15 cellular contexts compared by ENCODE assay signal in genomic region chr17:74877592-74878543, GRCh38. TPM values are rescaled to one million over a fixed set of nuclear protein-coding genes. Genes with fewer than 3 reads are reported as not detected.
DNase-seq lines count a peak whose midpoint lies in the region; ATAC-seq and TF ChIP-seq lines count a peak whose summit lies in the region.
"Had no signal": no experiment of that assay in that cellular context is flagged by ENCODE, and none has a peak within 500 bp of the region (broad histone marks: within the 10 kb centered on the region; RNA-seq: fewer than 3 reads in every experiment).

No MANE protein-coding gene starts in this region.

- TF ChIP-seq CTCF in Calu3 (IDR thresholded peaks at IDR 0.05; ENCODE audit: unreplicated experiment) (no peak), epithelial cell of esophagus (IDR thresholded peaks at IDR 0.05; ENCODE audit: insufficient read depth, low read depth, low read length, missing control alignments) (no peak), neural crest cell (conservative IDR thresholded peaks at IDR 0.05) (no peak)

- H3K27me3 Mint-ChIP-seq in Calu3 (ENCODE audit: unreplicated experiment) = peaks cover 20% of the 10 kb centered on the region
- H3K27me3 Mint-ChIP-seq in neural crest cell (ENCODE audit: low read depth) = peaks cover 39% of the 10 kb centered on the region

- intact Hi-C loops in Calu3 (cut with micrococcal nuclease; ENCODE audit: unreplicated experiment) = no loop called here
- intact Hi-C loops in sciatic nerve (cut with DNase I) = no loop called here

- no peak overlapping the region for H3K27ac Mint-ChIP-seq in Calu3 (ENCODE audit: unreplicated experiment)
- H3K27ac Mint-ChIP-seq in neural crest cell (ENCODE audit: unreplicated experiment) = no peak overlapping the region
- H3K27ac Mint-ChIP-seq: H9 had no signal

- no peak overlapping the region for H3K4me3 ChIP-seq in epithelial cell of esophagus (ENCODE audit: low read length)

- H3K9me3 Mint-ChIP-seq in Calu3 (ENCODE audit: low read depth, unreplicated experiment) (no peaks in the 10 kb centered on the region), neural crest cell (no peaks in the 10 kb centered on the region)
- H3K9me3 Mint-ChIP-seq: H9, naive B cell had no signal

- H3K36me3 Mint-ChIP-seq in Calu3 (ENCODE audit: insufficient read depth, unreplicated experiment) (peaks cover 12% of the 10 kb centered on the region), neural crest cell (ENCODE audit: low read depth) (no peaks in the 10 kb centered on the region)
- H3K36me3 Mint-ChIP-seq: naive B cell had no signal

- ATAC-seq in GM18511 (IDR thresholded peaks at IDR 0.05; ENCODE audit: unreplicated experiment) (no peak), sciatic nerve (no peak)

- no peak overlapping the region for H3K4me3 Mint-ChIP-seq in Calu3 (ENCODE audit: low read depth, unreplicated experiment)
- peak overlapping the region; percentile 21 for H3K4me3 Mint-ChIP-seq in neural crest cell
- H3K4me3 Mint-ChIP-seq: H9, naive B cell had no signal

- H3K4me1 Mint-ChIP-seq in Calu3 (ENCODE audit: low read depth, unreplicated experiment) (peaks cover 31% of the 10 kb centered on the region), neural crest cell (peaks cover 11% of the 10 kb centered on the region)

- no TSS peak for BruUV-seq in Calu3 (replicated peaks; lab: Mats Ljungman, UMichigan)

- CTCF ChIA-PET in Calu3 (lab: Charles Lee) = interaction anchor here (0.5 to 0.9 kb wide), 4 partner anchors 16 to 215 kb away, joined by 3 read pairs; no protein-coding TSS in a partner anchor

- DNase-seq in Calu3 = peak; percentile 81
- peak; percentile 38 for DNase-seq in NCI-H146 (lab: John Stamatoyannopoulos, UW)
- DNase-seq in epithelial cell of esophagus (ENCODE audit: low read depth) = peak; percentile 94
- no peak for DNase-seq in neural crest cell (ENCODE audit: low read depth, low spot score)
- DNase-seq in activated CD4-positive, CD25-positive, alpha-beta regulatory T cell treated with anti-CD3 and anti-CD28 coated beads, Interleukin-2, amount 50 U/mL, for 72 hours = no peak
- DNase-seq in stimulated activated CD4-positive, alpha-beta T cell treated with anti-CD3 and anti-CD28 coated beads, Interleukin-2, amount 100 ng/mL, for 24 hours = no peak
- DNase-seq in sciatic nerve (ENCODE audit: low spot score) = no peak
- DNase-seq: activated CD4-positive, alpha-beta T cell treated with anti-CD3 and anti-CD28 coated beads for 1 hour; H9; kidney; naive B cell; NCI-H2029; T-helper 1 cell had no signal

RNA-seq across cellular contexts. Expression of gene FDXR, which starts 5.1 kb away (rescaled TPM):
- total RNA-seq in Calu3 (2022) (8.4 and 13.5 TPM in 2 replicates), neural crest cell (13.3 and 14.8 TPM in 2 replicates), sciatic nerve (6.3 TPM)

RNA-seq across cellular contexts. Expression of gene FADS6, which starts 15.6 kb away (rescaled TPM):
- not detected in 2 replicates for total RNA-seq in Calu3 (2022)
- not detected in 2 replicates for total RNA-seq in neural crest cell
- not detected for total RNA-seq in sciatic nerve
- total RNA-seq: dermis microvascular lymphatic vessel endothelial cell, kidney had no signal

RNA-seq across cellular contexts. Expression of gene GRIN2C, which starts 18.2 kb away (rescaled TPM):
- not detected in 2 replicates for total RNA-seq in Calu3 (2022)
- total RNA-seq in neural crest cell = 0.02 and 0.07 TPM in 2 replicates
- total RNA-seq in sciatic nerve = 0.98 TPM
- total RNA-seq: dermis microvascular lymphatic vessel endothelial cell had no signal

RNA-seq across cellular contexts. Expression of gene USH1G, which starts 45.2 kb away (rescaled TPM):
- total RNA-seq in Calu3 (2022) (0.24 TPM in 1 of 2 replicates, not detected in the other), neural crest cell (0.14 TPM in 1 of 2 replicates, not detected in the other), sciatic nerve (not detected)
- total RNA-seq: dermis microvascular lymphatic vessel endothelial cell had no signal

RNA-seq across cellular contexts. Expression of gene OTOP2, which starts 46.2 kb away (rescaled TPM):
- total RNA-seq in Calu3 (2022) (not detected in 2 replicates), neural crest cell (not detected in 2 replicates), sciatic nerve (not detected)
- total RNA-seq: dermis microvascular lymphatic vessel endothelial cell, kidney had no signal

Comparison
In these comparisons a context has a peak if more than half of its experiments do, and no peak if none do; other contexts are left out.
1. DNase-seq: peak in Calu3 (single experiment), NCI-H146 (single experiment) and epithelial cell of esophagus (single experiment); none in neural crest cell (single experiment), activated CD4-positive, CD25-positive, alpha-beta regulatory T cell treated with anti-CD3 and anti-CD28 coated beads, Interleukin-2, amount 50 U/mL, for 72 hours (single experiment), stimulated activated CD4-positive, alpha-beta T cell treated with anti-CD3 and anti-CD28 coated beads, Interleukin-2, amount 100 ng/mL, for 24 hours (0 of 2) and sciatic nerve (single experiment).